In genomic region chr14:50062438-50063039, GRCh38 we compare ENCODE assay signal across 8 cellular contexts. TPM values are rescaled to one million over a fixed set of nuclear protein-coding genes. Genes with fewer than 3 reads are reported as not detected.
A peak's percentile ranks its signal among the peaks of the same experiment; 100 is the strongest.
DNase-seq lines count a peak whose midpoint lies in the region; ATAC-seq and TF ChIP-seq lines count a peak whose summit lies in the region.

No MANE protein-coding gene starts in this region.

- no peak overlapping the region for H3K4me3 Mint-ChIP-seq in brain
- peak overlapping the region; percentile 92 to 95 for H3K4me3 Mint-ChIP-seq in stimulated activated naive CD8-positive, alpha-beta T cell treated with anti-CD3 and anti-CD28 coated beads, Interleukin-15, amount 100 ng/mL, for 72 hours

- TF ChIP-seq CTCF in GM12873 (IDR thresholded peaks at IDR 0.05; ENCODE audit: insufficient read depth, low read depth, low read length, missing control alignments) = peak; percentile 22
- TF ChIP-seq CTCF in brain (conservative IDR thresholded peaks at IDR 0.05) = no peak

- peaks cover 38% of the 10 kb centered on the region for H3K4me1 Mint-ChIP-seq in brain
- H3K4me1 Mint-ChIP-seq in stimulated activated naive CD8-positive, alpha-beta T cell treated with anti-CD3 and anti-CD28 coated beads, Interleukin-15, amount 100 ng/mL, for 72 hours = peaks cover 89% of the 10 kb centered on the region

- H3K27ac Mint-ChIP-seq in brain = peak overlapping the region; percentile 2 to 92 (median 52)
- H3K27ac Mint-ChIP-seq in stimulated activated naive CD8-positive, alpha-beta T cell treated with anti-CD3 and anti-CD28 coated beads, Interleukin-15, amount 100 ng/mL, for 72 hours = peak overlapping the region; percentile 98 to 99

- DNase-seq in T-helper 2 cell (peak in 4 of 5 experiments; percentile 61 to 97 (median 73)), mucosa of gallbladder (ENCODE audit: low spot score) (peak; percentile 46), cardiac septum (ENCODE audit: low spot score) (no peak)
- peak; percentile 64 to 81 for DNase-seq in stimulated activated naive CD8-positive, alpha-beta T cell treated with anti-CD3 and anti-CD28 coated beads, Interleukin-15, amount 100 ng/mL, for 72 hours

- H3K27me3 Mint-ChIP-seq in brain = no peaks in the 10 kb centered on the region
- H3K27me3 Mint-ChIP-seq in stimulated activated naive CD8-positive, alpha-beta T cell treated with anti-CD3 and anti-CD28 coated beads, Interleukin-15, amount 100 ng/mL, for 72 hours = no peaks in the 10 kb centered on the region

- ATAC-seq in HG03432 (IDR thresholded peaks at IDR 0.05; ENCODE audit: unreplicated experiment) (peak; percentile 31), HG03469 (IDR thresholded peaks at IDR 0.05; ENCODE audit: unreplicated experiment) (no peak)
- ATAC-seq in stimulated activated naive CD8-positive, alpha-beta T cell treated with anti-CD3 and anti-CD28 coated beads, Interleukin-15, amount 100 ng/mL, for 72 hours = peak; percentile 77

- no peaks in the 10 kb centered on the region for H3K36me3 Mint-ChIP-seq in brain

- H3K9me3 Mint-ChIP-seq in brain = no peaks in the 10 kb centered on the region
- no peaks in the 10 kb centered on the region for H3K9me3 Mint-ChIP-seq in stimulated activated naive CD8-positive, alpha-beta T cell treated with anti-CD3 and anti-CD28 coated beads, Interleukin-15, amount 100 ng/mL, for 72 hours

- intact Hi-C loops in cardiac septum (cut with DNase I) = loop anchor here (5.0 kb wide), 1 partner anchor 40 kb away; no protein-coding TSS in a partner anchor

RNA-seq across cellular contexts. Expression of gene VCPKMT, which starts 53.8 kb away (rescaled TPM):
- polyA plus RNA-seq in brain (ENCODE audit: insufficient read depth, low read depth, low replicate concordance) = 3.8 TPM
- total RNA-seq in mucosa of gallbladder = 6.3 TPM
- total RNA-seq in cardiac septum = 3.0 TPM

Comparison
In these comparisons a context has a peak if more than half of its experiments do, and no peak if none do; other contexts are left out.
1. H3K4me3 Mint-ChIP-seq: peak in stimulated activated naive CD8-positive, alpha-beta T cell treated with anti-CD3 and anti-CD28 coated beads, Interleukin-15, amount 100 ng/mL, for 72 hours (2 of 2); none in brain (0 of 5).